ENCODE assay signal across 14 cellular contexts in the genomic region with DNA sequence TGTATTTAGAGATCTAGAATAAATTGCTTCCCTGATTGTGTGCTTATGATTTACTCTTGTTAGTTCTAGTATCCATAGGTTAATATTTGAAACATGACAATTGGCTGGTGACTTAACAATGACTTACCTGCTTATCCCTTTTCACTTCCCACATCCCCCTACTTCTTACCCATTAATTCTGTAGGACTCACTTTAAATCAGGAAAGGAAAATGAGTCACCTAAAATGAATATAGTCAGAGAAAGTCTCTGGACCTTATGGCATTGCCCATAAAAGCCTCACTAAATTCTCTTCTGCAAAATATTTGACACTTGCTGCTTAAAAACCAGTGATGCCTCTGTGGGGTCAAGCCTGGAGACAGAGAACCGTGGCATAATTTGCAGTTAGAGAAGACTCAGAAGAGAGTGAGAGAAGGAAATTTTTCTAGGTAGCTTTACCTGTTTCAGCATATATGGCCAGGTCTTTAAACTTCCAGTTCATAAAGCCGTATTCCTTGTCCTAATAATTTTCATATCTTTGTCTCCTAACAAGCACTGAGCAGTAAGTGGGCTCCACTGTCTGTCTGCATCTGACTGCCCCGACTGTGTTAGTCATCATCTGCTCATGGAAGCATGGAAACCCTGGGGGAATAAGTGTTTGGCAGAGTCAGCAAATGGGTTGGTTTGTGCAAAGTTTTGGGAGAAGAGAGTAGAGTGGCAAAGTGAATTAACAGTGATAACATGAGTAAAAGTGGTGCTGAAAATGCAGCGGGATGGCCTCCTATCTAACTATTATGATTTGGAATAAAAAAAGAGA.
DNase-seq lines count a peak whose midpoint lies in the region; FAIRE-seq and TF ChIP-seq lines count a peak whose summit lies in the region.
"Had no signal": no experiment of that assay in that cellular context is flagged by ENCODE, and none has a peak within 500 bp of the region (broad histone marks: within the 10 kb centered on the region; RNA-seq: fewer than 3 reads in every experiment).

No MANE protein-coding gene starts in this region.

- no peak overlapping the region for H2AFZ ChIP-seq in OCI-LY7 (ENCODE audit: low read length)

- CTCF ChIA-PET in OCI-LY7 (lab: Charles Lee; ENCODE audit: unreplicated experiment) = no interaction called here

- H3K9me3 ChIP-seq in OCI-LY7 (ENCODE audit: low read length) (no peaks in the 10 kb centered on the region), suprapubic skin (no peaks in the 10 kb centered on the region)
- H3K9me3 ChIP-seq: heart left ventricle, mucosa of descending colon had no signal

- no peaks in the 10 kb centered on the region; the same call in 1 of the 2 replicates for H3K9me2 ChIP-seq in OCI-LY7 (ENCODE audit: insufficient read depth, low read length)

- no peaks in the 10 kb centered on the region for H4K20me1 ChIP-seq in OCI-LY7 (ENCODE audit: insufficient read depth, low read length)

- H3K79me2 ChIP-seq in OCI-LY7 (ENCODE audit: insufficient read depth, low read depth, low read length) = no peaks in the 10 kb centered on the region

- TF ChIP-seq POLR2A in suprapubic skin (IDR thresholded peaks at IDR 0.05) = no peak

- TF ChIP-seq EP300 in suprapubic skin (IDR thresholded peaks at IDR 0.05) = no peak

- H3K4me2 ChIP-seq in OCI-LY7 (ENCODE audit: low read length) = no peak overlapping the region

- DNase-seq in GM04504 (ENCODE audit: low read depth) = peak; percentile 29
- no peak for DNase-seq in RCC 7860 (ENCODE audit: low spot score)
- DNase-seq in fibroblast of peridontal ligament (ENCODE audit: extremely low read depth) = peak; percentile 75
- peak; percentile 62 for DNase-seq in skeletal muscle cell (ENCODE audit: low read depth)
- no peak for DNase-seq in RKO (ENCODE audit: low spot score)
- no peak for DNase-seq in OCI-LY7 (ENCODE audit: low spot score)
- no peak for DNase-seq in suprapubic skin (ENCODE audit: low spot score in 2 of 2)
- DNase-seq: activated B cell treated with CpG ODN at 0.5 μM for 24 hours, left cardiac atrium, mucosa of descending colon, NCI-H1436, T-helper 1 cell had no signal

- WGBS in suprapubic skin = 80% methylated on average over 4 of the region's 4 CpGs

- POLR2A ChIA-PET in OCI-LY7 (lab: Charles Lee) = no interaction called here

- H3K27ac ChIP-seq in OCI-LY7 (ENCODE audit: low read depth, low read length, poor library complexity, severe bottlenecking) = no peak overlapping the region
- H3K27ac ChIP-seq in suprapubic skin = no peak overlapping the region

- no peaks in the 10 kb centered on the region for H3K27me3 ChIP-seq in suprapubic skin
- H3K27me3 ChIP-seq: heart left ventricle had no signal

- BruUV-seq in OCI-LY7 (replicated peaks; lab: Mats Ljungman, UMichigan) = no TSS peak

- H3K4me1 ChIP-seq in OCI-LY7 (ENCODE audit: insufficient read depth, low read length, poor library complexity, severe bottlenecking) = peaks cover 5% of the 10 kb centered on the region
- no peaks in the 10 kb centered on the region for H3K4me1 ChIP-seq in suprapubic skin

- TF ChIP-seq CTCF in OCI-LY7 (conservative IDR thresholded peaks at IDR 0.05; ENCODE audit: low read length) (no peak), suprapubic skin (IDR thresholded peaks at IDR 0.05) (no peak)

- intact Hi-C loops in OCI-LY7 (cut with micrococcal nuclease; ENCODE audit: unreplicated experiment) = no loop called here

- no peak overlapping the region for H3K4me3 ChIP-seq in skeletal muscle cell (ENCODE audit: low read depth, low read length)
- no peak overlapping the region for H3K4me3 ChIP-seq in OCI-LY7 (ENCODE audit: low read depth, low read length, poor library complexity, severe bottlenecking)
- no peak overlapping the region for H3K4me3 ChIP-seq in suprapubic skin
- H3K4me3 ChIP-seq: heart left ventricle, mucosa of descending colon had no signal

- FAIRE-seq in RCC 7860 (lab: Jason Lieb, UNC) = peak; percentile 4
- FAIRE-seq: endometrium had no signal

- H3K36me3 ChIP-seq in OCI-LY7 (ENCODE audit: insufficient read depth, low read length) (no peaks in the 10 kb centered on the region), suprapubic skin (no peaks in the 10 kb centered on the region)
- H3K36me3 ChIP-seq: heart left ventricle had no signal

Comparison
In these comparisons a context has a peak if more than half of its experiments do, and no peak if none do; other contexts are left out.
1. DNase-seq: peak in GM04504 (single experiment), fibroblast of peridontal ligament (single experiment) and skeletal muscle cell (single experiment); none in RCC 7860 (single experiment), RKO (single experiment), OCI-LY7 (single experiment) and suprapubic skin (0 of 2).